Comparison of ENCODE assay signal across 9 cellular contexts in the genomic region with DNA sequence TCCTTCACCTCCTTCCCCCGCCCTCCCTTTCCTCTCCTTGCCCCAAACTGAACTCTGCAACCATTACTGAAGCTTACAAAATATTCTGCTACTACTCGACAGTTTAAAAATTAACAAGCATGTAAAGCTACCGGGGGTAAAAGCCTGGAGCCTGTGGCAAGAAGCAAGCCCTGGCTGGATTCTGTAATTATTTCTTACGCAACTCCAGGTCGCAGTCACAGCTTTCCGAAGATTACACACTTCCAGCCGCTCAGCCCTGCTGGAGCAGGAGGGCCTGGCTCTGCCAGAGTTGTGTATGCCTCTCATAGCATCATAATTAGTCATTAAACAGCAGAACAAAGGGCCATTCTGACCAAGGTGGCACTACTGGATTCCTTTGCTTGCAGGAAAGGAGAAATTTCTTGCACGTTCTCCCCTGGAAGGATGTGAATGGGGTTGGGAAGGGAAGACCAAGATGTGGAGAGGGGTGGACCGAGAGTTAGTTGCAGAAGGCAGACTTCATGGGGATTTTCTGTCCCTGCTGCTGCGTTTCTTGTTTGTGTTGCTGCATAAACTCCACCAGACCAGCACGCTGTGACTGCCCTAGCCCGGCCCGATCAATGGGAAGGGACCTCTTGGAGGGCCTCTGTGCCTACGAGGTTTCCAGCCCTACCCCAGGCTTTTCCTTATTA. TPM values are rescaled to one million over a fixed set of nuclear protein-coding genes. Genes with fewer than 3 reads are reported as not detected.
DNase-seq lines count a peak whose midpoint lies in the region; ATAC-seq and TF ChIP-seq lines count a peak whose summit lies in the region.
"Had no signal": no experiment of that assay in that cellular context is flagged by ENCODE, and none has a peak within 500 bp of the region (broad histone marks: within the 10 kb centered on the region; RNA-seq: fewer than 3 reads in every experiment).

No MANE protein-coding gene starts in this region.

- POLR2A ChIA-PET in A673 (lab: Charles Lee; ENCODE audit: low non-redundant PET): interaction anchor here (0.6 kb wide), 1 partner anchor 18 kb away, joined by 5 read pairs; no protein-coding TSS in a partner anchor

- TF ChIP-seq CTCF in A673 (conservative IDR thresholded peaks at IDR 0.05; ENCODE audit: low read depth, low read length) (no peak), body of pancreas (IDR thresholded peaks at IDR 0.05) (peak in 3 of 7 experiments; percentile 10 to 34 (median 25)), liver (IDR thresholded peaks at IDR 0.05; ENCODE audit: low read depth, low read length, missing input control) (peak; percentile 3)

- H3K27ac ChIP-seq in A673 (ENCODE audit: low read depth, low read length, poor library complexity, severe bottlenecking): no peak overlapping the region
- H3K27ac ChIP-seq in HUES64 (ENCODE audit: low read depth, low read length): no peak overlapping the region
- H3K27ac ChIP-seq in body of pancreas: peak overlapping the region; percentile 65 to 84 (median 78)
- H3K27ac ChIP-seq in liver (ENCODE audit: low read depth in 1 of 2, low read length in 2 of 2): peak overlapping the region; percentile 16 to 36

- H3K4me3 ChIP-seq in A673 (ENCODE audit: low read depth, low read length, poor library complexity, severe bottlenecking): no peak overlapping the region
- H3K4me3 ChIP-seq in HUES64 (ENCODE audit: low read length): no peak overlapping the region
- H3K4me3 ChIP-seq in body of pancreas: no peak overlapping the region
- no peak overlapping the region for H3K4me3 ChIP-seq in liver (ENCODE audit: low read depth in 1 of 3, low read length in 3 of 3)

- H3K4me1 ChIP-seq in A673 (ENCODE audit: insufficient read depth, low read length, poor library complexity, severe bottlenecking) (no peaks in the 10 kb centered on the region), HUES64 (ENCODE audit: insufficient read depth, low read length) (peaks cover 24% of the 10 kb centered on the region), body of pancreas (peaks cover 20% of the 10 kb centered on the region), liver (ENCODE audit: control insufficient read depth in 4 of 4, insufficient read depth in 4 of 4, low read length in 3 of 4) (peaks cover 3 to 28% (median 22%) of the 10 kb centered on the region in 4 donors)

- TF ChIP-seq POLR2A in body of pancreas (IDR thresholded peaks at IDR 0.05): peak in 1 of 3 donors; percentile 16

- H3K9me3 ChIP-seq in A673 (ENCODE audit: low read depth, low read length, poor library complexity, severe bottlenecking): no peaks in the 10 kb centered on the region
- peaks cover 8% of the 10 kb centered on the region; the same call in 1 of the 2 replicates for H3K9me3 ChIP-seq in HUES64 (ENCODE audit: insufficient read depth, low read depth, low read length)
- no peaks in the 10 kb centered on the region for H3K9me3 ChIP-seq in body of pancreas
- H3K9me3 ChIP-seq in liver (ENCODE audit: control insufficient read depth in 4 of 4, low read length in 3 of 4): no peaks in the 10 kb centered on the region

- H3K9ac ChIP-seq in HUES64 (ENCODE audit: low read depth, low read length) (peak overlapping the region; percentile 5; the same call in 1 of the 2 replicates), liver (ENCODE audit: low read depth in 1 of 2, low read length in 2 of 2) (no peak overlapping the region)

- BruUV-seq in A673 (replicated peaks; lab: Mats Ljungman, UMichigan): no TSS peak

- ATAC-seq in body of pancreas: peak; percentile 92
- no peak for ATAC-seq in HG03095 (IDR thresholded peaks at IDR 0.05; ENCODE audit: unreplicated experiment)
- no peak for ATAC-seq in GM19324 (IDR thresholded peaks at IDR 0.05; ENCODE audit: low FRiP score, unreplicated experiment)

- WGBS in HUES64: 54% methylated on average over 14 of the region's 14 CpGs
- 43 to 45% methylated on average over 14 of the region's 14 CpGs for WGBS in body of pancreas, 2 donors
- WGBS in liver: 39% methylated on average over 14 of the region's 14 CpGs

- H3K36me3 ChIP-seq in A673 (ENCODE audit: insufficient read depth, low read length, poor library complexity, severe bottlenecking) (no peaks in the 10 kb centered on the region), HUES64 (ENCODE audit: insufficient read depth, low read length) (no peaks in the 10 kb centered on the region), body of pancreas (replicated peaks in 1 of 2; ENCODE audit: insufficient read depth in 1 of 2, low read depth in 2 of 2) (no peaks in the 10 kb centered on the region), liver (ENCODE audit: control insufficient read depth in 4 of 4, insufficient read depth in 3 of 4, low read depth in 1 of 4, low read length in 3 of 4) (no peaks in the 10 kb centered on the region)

- CTCF ChIA-PET in A673 (lab: Charles Lee): no interaction called here

- intact Hi-C loops in A673 (cut with micrococcal nuclease; ENCODE audit: unreplicated experiment) (no loop called here), body of pancreas (cut with DNase I) (no loop called here)

- H3K27me3 ChIP-seq in A673 (replicated peaks; ENCODE audit: insufficient read depth, low read depth, low read length, poor library complexity) (peaks cover 3% of the 10 kb centered on the region), HUES64 (ENCODE audit: insufficient read depth, low read length) (no peaks in the 10 kb centered on the region), body of pancreas (no peaks in the 10 kb centered on the region), liver (ENCODE audit: control insufficient read depth in 4 of 4, insufficient read depth in 4 of 4, low read length in 3 of 4) (peaks cover 0 to 4% (median 0%) of the 10 kb centered on the region in 4 donors)

- DNase-seq in A673 (ENCODE audit: low spot score) (peak; percentile 48), body of pancreas (peak; percentile 66 to 93 (median 85)), HuH-7.5 (ENCODE audit: low spot score) (no peak)
- DNase-seq in stimulated activated CD4-positive, alpha-beta T cell treated with anti-CD3 and anti-CD28 coated beads, Interleukin-2, amount 100 ng/mL, for 48 hours: no peak
- DNase-seq: activated T-cell treated with anti-CD3 and anti-CD28 coated beads, Interleukin-2, amount 50 U/mL, for 1 hour had no signal

- peak; percentile 61 to 66 for TF ChIP-seq RAD21 in liver (IDR thresholded peaks at IDR 0.05)

TF ChIP-seq in liver, 16 proteins besides CTCF, POLR2A, EP300 and RAD21 (continues in another document):
- TF ChIP-seq, protein P1, sequence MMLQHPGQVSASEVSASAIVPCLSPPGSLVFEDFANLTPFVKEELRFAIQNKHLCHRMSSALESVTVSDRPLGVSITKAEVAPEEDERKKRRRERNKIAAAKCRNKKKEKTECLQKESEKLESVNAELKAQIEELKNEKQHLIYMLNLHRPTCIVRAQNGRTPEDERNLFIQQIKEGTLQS (IDR thresholded peaks at IDR 0.05): peak; percentile 48
- peak; percentile 85 for TF ChIP-seq YY1 (IDR thresholded peaks at IDR 0.05)
- TF ChIP-seq, protein P2, sequence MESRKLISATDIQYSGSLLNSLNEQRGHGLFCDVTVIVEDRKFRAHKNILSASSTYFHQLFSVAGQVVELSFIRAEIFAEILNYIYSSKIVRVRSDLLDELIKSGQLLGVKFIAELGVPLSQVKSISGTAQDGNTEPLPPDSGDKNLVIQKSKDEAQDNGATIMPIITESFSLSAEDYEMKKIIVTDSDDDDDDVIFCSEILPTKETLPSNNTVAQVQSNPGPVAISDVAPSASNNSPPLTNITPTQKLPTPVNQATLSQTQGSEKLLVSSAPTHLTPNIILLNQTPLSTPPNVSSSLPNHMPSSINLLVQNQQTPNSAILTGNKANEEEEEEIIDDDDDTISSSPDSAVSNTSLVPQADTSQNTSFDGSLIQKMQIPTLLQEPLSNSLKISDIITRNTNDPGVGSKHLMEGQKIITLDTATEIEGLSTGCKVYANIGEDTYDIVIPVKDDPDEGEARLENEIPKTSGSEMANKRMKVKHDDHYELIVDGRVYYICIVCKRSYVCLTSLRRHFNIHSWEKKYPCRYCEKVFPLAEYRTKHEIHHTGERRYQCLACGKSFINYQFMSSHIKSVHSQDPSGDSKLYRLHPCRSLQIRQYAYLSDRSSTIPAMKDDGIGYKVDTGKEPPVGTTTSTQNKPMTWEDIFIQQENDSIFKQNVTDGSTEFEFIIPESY (IDR thresholded peaks at IDR 0.05): peak; percentile 73
- TF ChIP-seq NR2F2 (IDR thresholded peaks at IDR 0.05): no peak
- TF ChIP-seq SP1 (IDR thresholded peaks at IDR 0.05): peak; percentile 66
- TF ChIP-seq, protein P3, sequence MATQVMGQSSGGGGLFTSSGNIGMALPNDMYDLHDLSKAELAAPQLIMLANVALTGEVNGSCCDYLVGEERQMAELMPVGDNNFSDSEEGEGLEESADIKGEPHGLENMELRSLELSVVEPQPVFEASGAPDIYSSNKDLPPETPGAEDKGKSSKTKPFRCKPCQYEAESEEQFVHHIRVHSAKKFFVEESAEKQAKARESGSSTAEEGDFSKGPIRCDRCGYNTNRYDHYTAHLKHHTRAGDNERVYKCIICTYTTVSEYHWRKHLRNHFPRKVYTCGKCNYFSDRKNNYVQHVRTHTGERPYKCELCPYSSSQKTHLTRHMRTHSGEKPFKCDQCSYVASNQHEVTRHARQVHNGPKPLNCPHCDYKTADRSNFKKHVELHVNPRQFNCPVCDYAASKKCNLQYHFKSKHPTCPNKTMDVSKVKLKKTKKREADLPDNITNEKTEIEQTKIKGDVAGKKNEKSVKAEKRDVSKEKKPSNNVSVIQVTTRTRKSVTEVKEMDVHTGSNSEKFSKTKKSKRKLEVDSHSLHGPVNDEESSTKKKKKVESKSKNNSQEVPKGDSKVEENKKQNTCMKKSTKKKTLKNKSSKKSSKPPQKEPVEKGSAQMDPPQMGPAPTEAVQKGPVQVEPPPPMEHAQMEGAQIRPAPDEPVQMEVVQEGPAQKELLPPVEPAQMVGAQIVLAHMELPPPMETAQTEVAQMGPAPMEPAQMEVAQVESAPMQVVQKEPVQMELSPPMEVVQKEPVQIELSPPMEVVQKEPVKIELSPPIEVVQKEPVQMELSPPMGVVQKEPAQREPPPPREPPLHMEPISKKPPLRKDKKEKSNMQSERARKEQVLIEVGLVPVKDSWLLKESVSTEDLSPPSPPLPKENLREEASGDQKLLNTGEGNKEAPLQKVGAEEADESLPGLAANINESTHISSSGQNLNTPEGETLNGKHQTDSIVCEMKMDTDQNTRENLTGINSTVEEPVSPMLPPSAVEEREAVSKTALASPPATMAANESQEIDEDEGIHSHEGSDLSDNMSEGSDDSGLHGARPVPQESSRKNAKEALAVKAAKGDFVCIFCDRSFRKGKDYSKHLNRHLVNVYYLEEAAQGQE (IDR thresholded peaks at IDR 0.05): peak; percentile 55
- TF ChIP-seq RXRA (IDR thresholded peaks at IDR 0.05): peak; percentile 79 to 93
- peak; percentile 46 for TF ChIP-seq FOXA2 (IDR thresholded peaks at IDR 0.05)

RNA-seq across cellular contexts. Expression of a gene that starts 23.6 kb away (rescaled TPM):
- total RNA-seq in A673 (2021) (not detected in 2 replicates), body of pancreas (10 to 100 TPM in 1 of 2 donors, 1 to 10 TPM in 1; 4.9 to 17.4 TPM), liver (1 to 10 TPM in 1 of 2 donors, not detected in 1; 1.1 TPM)
- polyA plus RNA-seq in HUES64 (2013, experiment 1 of 2): 0.55 TPM
- polyA plus RNA-seq in HUES64 (2013, experiment 2 of 2): 1.5 TPM
- polyA plus RNA-seq in liver: under 1 TPM in 1 of 2 donors, not detected in 1; 0.28 TPM

RNA-seq across cellular contexts. Expression of a gene that starts 53.9 kb away (rescaled TPM):
- total RNA-seq in A673 (2021) (0.13 TPM in 2 replicates), body of pancreas (under 1 TPM in 1 of 2 donors, not detected in 1; 0.26 TPM), liver (under 1 TPM in 1 of 2 donors, not detected in 1; 0.05 TPM)
- not detected for polyA plus RNA-seq in HUES64 (2013, experiment 1 of 2)
- polyA plus RNA-seq in HUES64 (2013, experiment 2 of 2): 0.19 TPM
- not detected for polyA plus RNA-seq in liver

Comparison
In these comparisons a context has a peak if more than half of its experiments do, and no peak if none do; other contexts are left out.
1. DNase-seq: peak in A673 (single experiment) and body of pancreas (4 of 4); none in stimulated activated CD4-positive, alpha-beta T cell treated with anti-CD3 and anti-CD28 coated beads, Interleukin-2, amount 100 ng/mL, for 48 hours (0 of 2) and HuH-7.5 (single experiment).
2. H3K27ac ChIP-seq: peak in body of pancreas (4 of 4) and liver (2 of 2); none in A673 (single experiment) and HUES64 (single experiment).